Comparison of ENCODE assay signal across 1 cellular context in the genomic region with DNA sequence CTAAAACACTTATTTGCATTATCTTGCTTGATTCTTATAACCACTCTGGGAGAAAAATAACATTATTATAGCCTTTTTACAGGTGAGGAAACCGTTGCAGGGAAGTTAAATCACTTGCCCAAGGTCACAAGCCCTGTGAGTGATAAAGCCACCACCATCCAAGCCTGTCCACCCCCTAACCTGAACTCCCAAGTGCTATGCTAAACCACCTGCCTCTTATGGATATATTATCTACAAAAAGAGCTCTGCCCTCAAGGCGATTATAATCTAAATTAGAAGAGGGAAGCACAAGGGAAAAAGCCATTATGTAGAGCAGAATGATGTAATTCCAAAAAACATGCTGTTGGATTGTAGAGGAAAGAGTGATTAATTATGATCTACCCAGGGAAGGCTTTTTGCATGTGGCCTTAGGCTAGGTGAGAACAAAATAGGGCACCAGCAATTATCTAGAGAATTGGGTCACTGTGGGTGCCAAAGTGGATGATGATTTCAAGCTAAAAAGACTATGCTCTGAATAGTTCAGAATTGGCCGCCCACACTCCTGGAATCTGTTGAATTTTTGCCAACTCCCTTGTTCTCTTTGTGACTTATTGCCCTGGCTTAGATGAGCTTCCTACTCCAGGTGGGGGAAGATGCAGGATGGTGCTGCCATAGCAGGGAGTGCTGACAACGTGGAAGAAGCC.
A peak's percentile ranks its signal among the peaks of the same experiment; 100 is the strongest.
TF ChIP-seq lines count a peak whose summit lies in the region.

No MANE protein-coding gene starts in this region.

TF ChIP-seq in HEK293, 187 proteins besides CTCF, POLR2A, EP300 and RAD21 (continued from another document):
- TF ChIP-seq, protein P1, sequence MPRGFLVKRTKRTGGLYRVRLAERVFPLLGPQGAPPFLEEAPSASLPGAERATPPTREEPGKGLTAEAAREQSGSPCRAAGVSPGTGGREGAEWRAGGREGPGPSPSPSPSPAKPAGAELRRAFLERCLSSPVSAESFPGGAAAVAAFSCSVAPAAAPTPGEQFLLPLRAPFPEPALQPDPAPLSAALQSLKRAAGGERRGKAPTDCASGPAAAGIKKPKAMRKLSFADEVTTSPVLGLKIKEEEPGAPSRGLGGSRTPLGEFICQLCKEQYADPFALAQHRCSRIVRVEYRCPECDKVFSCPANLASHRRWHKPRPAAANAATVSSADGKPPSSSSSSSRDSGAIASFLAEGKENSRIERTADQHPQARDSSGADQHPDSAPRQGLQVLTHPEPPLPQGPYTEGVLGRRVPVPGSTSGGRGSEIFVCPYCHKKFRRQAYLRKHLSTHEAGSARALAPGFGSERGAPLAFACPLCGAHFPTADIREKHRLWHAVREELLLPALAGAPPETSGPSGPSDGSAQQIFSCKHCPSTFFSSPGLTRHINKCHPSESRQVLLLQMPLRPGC (tag by site-specific recombination; IDR thresholded peaks at IDR 0.05) = 0 out of 2 replicates have a peak, but pooled peaks have one; percentile 24
- TF ChIP-seq BCL11A (tag by site-specific recombination; IDR thresholded peaks at IDR 0.05; ENCODE audit: low read depth) = no peak
- TF ChIP-seq ZNF175 (tag by site-specific recombination; IDR thresholded peaks at IDR 0.05) = no peak
- no peak for TF ChIP-seq ZNF626 (tag by site-specific recombination; IDR thresholded peaks at IDR 0.05)
- TF ChIP-seq ZNF266 (tag by site-specific recombination; IDR thresholded peaks at IDR 0.05; ENCODE audit: low read depth) = peak; percentile 37; the same call in 1 of the 2 replicates
- peak; percentile 29; the same call in 1 of the 2 replicates for TF ChIP-seq ZNF24 (tag by site-specific recombination; IDR thresholded peaks at IDR 0.05)
- TF ChIP-seq WT1 (tag by site-specific recombination; IDR thresholded peaks at IDR 0.05) = no peak
